In genomic region chrY:23198908-23199307, GRCh38 we compare ENCODE assay signal across 2 cellular contexts. TPM values are rescaled to one million over a fixed set of nuclear protein-coding genes. Genes with fewer than 3 reads are reported as not detected.
"Had no signal": no experiment of that assay in that cellular context is flagged by ENCODE, and none has a peak within 500 bp of the region (broad histone marks: within the 10 kb centered on the region; RNA-seq: fewer than 3 reads in every experiment).

A gene with protein sequence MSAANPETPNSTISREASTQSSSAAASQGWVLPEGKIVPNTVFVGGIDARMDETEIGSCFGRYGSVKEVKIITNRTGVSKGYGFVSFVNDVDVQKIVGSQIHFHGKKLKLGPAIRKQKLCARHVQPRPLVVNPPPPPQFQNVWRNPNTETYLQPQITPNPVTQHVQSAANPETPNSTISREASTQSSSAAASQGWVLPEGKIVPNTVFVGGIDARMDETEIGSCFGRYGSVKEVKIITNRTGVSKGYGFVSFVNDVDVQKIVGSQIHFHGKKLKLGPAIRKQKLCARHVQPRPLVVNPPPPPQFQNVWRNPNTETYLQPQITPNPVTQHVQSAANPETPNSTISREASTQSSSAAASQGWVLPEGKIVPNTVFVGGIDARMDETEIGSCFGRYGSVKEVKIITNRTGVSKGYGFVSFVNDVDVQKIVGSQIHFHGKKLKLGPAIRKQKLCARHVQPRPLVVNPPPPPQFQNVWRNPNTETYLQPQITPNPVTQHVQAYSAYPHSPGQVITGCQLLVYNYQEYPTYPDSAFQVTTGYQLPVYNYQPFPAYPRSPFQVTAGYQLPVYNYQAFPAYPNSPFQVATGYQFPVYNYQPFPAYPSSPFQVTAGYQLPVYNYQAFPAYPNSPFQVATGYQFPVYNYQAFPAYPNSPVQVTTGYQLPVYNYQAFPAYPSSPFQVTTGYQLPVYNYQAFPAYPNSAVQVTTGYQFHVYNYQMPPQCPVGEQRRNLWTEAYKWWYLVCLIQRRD (minus strand): TSS chrY:23199008. CDS start chrY:23198800, 208 bp downstream.

RNA-seq across cellular contexts. Expression of the gene that starts here (rescaled TPM):
- total RNA-seq: G401, GM12878 had no signal
